In the genomic region with DNA sequence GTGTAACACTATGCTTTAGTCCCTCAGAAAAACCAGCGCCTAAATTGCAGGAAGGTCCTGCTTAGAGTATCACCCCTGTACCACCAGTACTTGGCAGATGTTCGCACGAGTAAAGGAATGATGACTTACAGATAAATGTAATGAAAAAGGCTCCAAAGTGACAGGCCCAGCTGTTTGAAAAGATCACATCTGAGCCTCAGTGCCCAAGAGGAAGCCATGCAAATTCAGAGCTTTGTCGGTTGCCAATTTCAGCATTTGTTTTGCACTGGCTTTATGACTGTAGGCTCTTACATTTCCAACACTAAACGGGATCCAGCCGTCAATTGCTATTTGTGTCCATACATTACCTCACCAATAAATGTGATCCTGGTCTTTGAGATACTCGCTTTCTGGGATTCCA, we compare ENCODE assay signal across 29 cellular contexts.
"Had no signal": no experiment of that assay in that cellular context is flagged by ENCODE, and none has a peak within 500 bp of the region (broad histone marks: within the 10 kb centered on the region; RNA-seq: fewer than 3 reads in every experiment).

No MANE protein-coding gene starts in this region.

- DNase-seq: activated CD4-positive, alpha-beta memory T cell treated with anti-CD3 and anti-CD28 coated beads, Interleukin-2, amount 10 ng/mL, durations not matched to agents 7 days and 5 days; activated CD4-positive, alpha-beta T cell treated with anti-CD3 and anti-CD28 coated beads for 4 hours; activated CD4-positive, alpha-beta T cell treated with anti-CD3 and anti-CD28 coated beads, Interleukin-2, amount 10 ng/mL, durations not matched to agents 7 days and 5 days; activated CD4-positive, alpha-beta T cell treated with anti-CD3 and anti-CD28 coated beads, Interleukin-2, amount 50 U/mL, for 4 hours; activated CD4-positive, CD25-positive, alpha-beta regulatory T cell; activated CD4-positive, CD25-positive, alpha-beta regulatory T cell treated with anti-CD3 and anti-CD28 coated beads, Interleukin-2, amount 50 U/mL, for 72 hours; activated CD8-positive, alpha-beta memory T cell treated with anti-CD3 and anti-CD28 coated beads, Interleukin-2, amount 50 U/mL, for 48 hours; activated effector memory CD4-positive, alpha-beta T cell treated with Interleukin-2 at 50 U/mL for 16 hours; activated gamma-delta T cell treated with Interleukin-2 at 50 U/mL for 16 hours; activated naive CD4-positive, alpha-beta T cell treated with anti-CD3 and anti-CD28 coated beads, Interleukin-2, amount 50 U/mL, for 16 hours; activated naive CD4-positive, alpha-beta T cell treated with Interleukin-2 at 50 U/mL for 16 hours; activated T-cell treated with anti-CD3 and anti-CD28 coated beads for 4 hours; activated T-cell treated with anti-CD3 and anti-CD28 coated beads, Interleukin-2, amount 50 U/mL, for 24 hours; activated T-cell treated with anti-CD3 and anti-CD28 coated beads, Interleukin-2, amount 50 U/mL, for 72 hours; amniotic stem cell; anterior cingulate cortex; brain microvascular endothelial cell; dorsolateral prefrontal cortex; effector memory CD4-positive, alpha-beta T cell; endodermal cell; foreskin fibroblast; head of caudate nucleus; T-helper 2 cell had no signal

- H3K27me3 Mint-ChIP-seq: activated CD4-positive, alpha-beta T cell treated with anti-CD3 and anti-CD28 coated beads, Interleukin-2, amount 10 ng/mL, durations not matched to agents 7 days and 5 days had no signal

- H3K4me1 Mint-ChIP-seq: activated CD4-positive, alpha-beta memory T cell treated with anti-CD3 and anti-CD28 coated beads, Interleukin-2, amount 10 ng/mL, durations not matched to agents 7 days and 5 days; activated CD4-positive, alpha-beta T cell treated with anti-CD3 and anti-CD28 coated beads, Interleukin-2, amount 10 ng/mL, durations not matched to agents 7 days and 5 days; activated T-helper 17 cell treated with anti-CD3 and anti-CD28 coated beads, Interleukin-2, amount 50 U/mL, for 72 hours; central memory CD8-positive, alpha-beta T cell; endodermal cell had no signal

- H3K9me3 Mint-ChIP-seq: activated CD4-positive, alpha-beta memory T cell treated with anti-CD3 and anti-CD28 coated beads, Interleukin-2, amount 10 ng/mL, durations not matched to agents 7 days and 5 days; activated CD4-positive, alpha-beta T cell treated with anti-CD3 and anti-CD28 coated beads, Interleukin-2, amount 10 ng/mL, durations not matched to agents 7 days and 5 days; activated T-cell treated with anti-CD3 and anti-CD28 coated beads, Interleukin-2, amount 50 U/mL, for 24 hours; activated T-cell treated with anti-CD3 and anti-CD28 coated beads, Interleukin-2, amount 50 U/mL, for 72 hours; activated T-helper 17 cell treated with anti-CD3 and anti-CD28 coated beads, Interleukin-2, amount 50 U/mL, for 72 hours; central memory CD8-positive, alpha-beta T cell; dendritic cell treated with granulocyte-macrophage colony-stimulating factor and Interleukin-4, amounts not matched to agents 40 ng/mL and 50 ng/mL, for 4 days; endodermal cell had no signal

- H3K36me3 Mint-ChIP-seq: activated naive CD8-positive, alpha-beta T cell had no signal

- H3K4me3 Mint-ChIP-seq: activated CD4-positive, alpha-beta memory T cell treated with anti-CD3 and anti-CD28 coated beads, Interleukin-2, amount 10 ng/mL, durations not matched to agents 7 days and 5 days; activated CD4-positive, alpha-beta T cell treated with anti-CD3 and anti-CD28 coated beads, Interleukin-2, amount 10 ng/mL, durations not matched to agents 7 days and 5 days; activated naive CD8-positive, alpha-beta T cell; activated T-cell treated with anti-CD3 and anti-CD28 coated beads, Interleukin-2, amount 50 U/mL, for 24 hours; activated T-cell treated with anti-CD3 and anti-CD28 coated beads, Interleukin-2, amount 50 U/mL, for 72 hours; activated T-helper 17 cell treated with anti-CD3 and anti-CD28 coated beads, Interleukin-2, amount 50 U/mL, for 72 hours; central memory CD8-positive, alpha-beta T cell; dendritic cell treated with granulocyte-macrophage colony-stimulating factor and Interleukin-4, amounts not matched to agents 40 ng/mL and 50 ng/mL, for 4 days; endodermal cell had no signal

- H3K27ac Mint-ChIP-seq: activated CD4-positive, alpha-beta memory T cell treated with anti-CD3 and anti-CD28 coated beads, Interleukin-2, amount 10 ng/mL, durations not matched to agents 7 days and 5 days; activated CD4-positive, alpha-beta T cell treated with anti-CD3 and anti-CD28 coated beads, Interleukin-2, amount 10 ng/mL, durations not matched to agents 7 days and 5 days; activated naive CD8-positive, alpha-beta T cell; activated T-cell treated with anti-CD3 and anti-CD28 coated beads, Interleukin-2, amount 50 U/mL, for 24 hours; activated T-cell treated with anti-CD3 and anti-CD28 coated beads, Interleukin-2, amount 50 U/mL, for 72 hours; activated T-helper 17 cell treated with anti-CD3 and anti-CD28 coated beads, Interleukin-2, amount 50 U/mL, for 72 hours; dendritic cell treated with granulocyte-macrophage colony-stimulating factor and Interleukin-4, amounts not matched to agents 40 ng/mL and 50 ng/mL, for 4 days; endodermal cell had no signal

- H3K27me3 ChIP-seq: brain microvascular endothelial cell had no signal

- H3K4me3 ChIP-seq: coronary artery, dorsolateral prefrontal cortex had no signal

- H3K36me3 ChIP-seq: brain microvascular endothelial cell had no signal

- H3K27ac ChIP-seq: brain microvascular endothelial cell, coronary artery, dorsolateral prefrontal cortex had no signal

- ATAC-seq: activated T-cell treated with anti-CD3 and anti-CD28 coated beads, Interleukin-2, amount 50 U/mL, for 72 hours; activated T-helper 17 cell treated with anti-CD3 and anti-CD28 coated beads, Interleukin-2, amount 50 U/mL, for 72 hours; esophagus mucosa had no signal
